Comparison of ENCODE assay signal across 9 cellular contexts in the genomic region with DNA sequence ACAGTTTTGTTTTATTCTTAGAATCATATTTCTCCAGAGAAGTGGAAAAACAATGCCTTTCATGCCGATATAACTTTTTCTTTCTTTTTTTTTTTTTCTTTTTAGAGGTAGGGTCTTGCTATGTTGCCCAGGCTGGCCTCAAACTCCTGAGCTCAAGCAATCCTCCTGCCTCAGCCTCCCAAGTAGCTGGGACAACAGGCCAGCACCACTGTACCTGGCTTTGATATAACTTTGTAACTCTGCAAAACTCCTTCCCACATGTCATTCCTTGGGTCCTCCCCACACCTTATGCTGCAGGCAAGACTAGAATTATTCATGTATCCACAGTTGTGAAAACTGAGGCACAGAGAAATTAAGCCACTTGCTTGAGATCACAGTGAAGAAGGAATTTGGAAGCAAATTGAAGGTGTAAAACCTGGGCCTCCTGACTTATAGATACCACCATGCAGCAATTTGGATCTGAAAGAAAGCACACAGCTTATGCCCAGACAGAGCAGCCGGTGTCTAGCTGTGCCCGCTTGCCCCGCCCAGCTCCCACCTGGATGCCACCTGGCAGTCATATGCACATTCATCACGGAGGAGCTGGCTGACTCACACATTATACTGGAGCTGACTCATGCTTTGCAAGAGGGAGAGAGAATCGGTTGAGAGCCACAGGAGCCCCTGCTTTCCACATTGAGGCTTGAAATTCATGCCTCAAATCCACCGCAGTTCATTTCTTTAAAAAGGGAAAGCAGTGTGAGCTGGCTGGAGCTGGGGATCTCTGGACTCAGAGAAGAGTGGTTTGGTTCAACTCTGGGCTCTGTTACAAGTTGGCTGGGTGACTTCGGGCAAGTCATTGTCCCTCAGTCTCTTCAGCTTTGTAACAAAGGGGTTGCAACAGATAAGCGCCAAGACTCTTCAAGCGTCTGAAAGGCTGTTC. TPM values are rescaled to one million over a fixed set of nuclear protein-coding genes. Genes with fewer than 3 reads are reported as not detected.
DNase-seq lines count a peak whose midpoint lies in the region; ATAC-seq and TF ChIP-seq lines count a peak whose summit lies in the region.
"Had no signal": no experiment of that assay in that cellular context is flagged by ENCODE, and none has a peak within 500 bp of the region (broad histone marks: within the 10 kb centered on the region; RNA-seq: fewer than 3 reads in every experiment).

No MANE protein-coding gene starts in this region.

- H3K4me1 Mint-ChIP-seq in activated CD8-positive, alpha-beta memory T cell treated with anti-CD3 and anti-CD28 coated beads, Interleukin-2, amount 10 ng/mL, durations not matched to agents 7 days and 5 days: peaks cover 10% of the 10 kb centered on the region

- peaks cover 1% of the 10 kb centered on the region for H3K36me3 Mint-ChIP-seq in activated CD8-positive, alpha-beta memory T cell treated with anti-CD3 and anti-CD28 coated beads, Interleukin-2, amount 10 ng/mL, durations not matched to agents 7 days and 5 days

- H3K9me3 Mint-ChIP-seq in activated CD8-positive, alpha-beta memory T cell treated with anti-CD3 and anti-CD28 coated beads, Interleukin-2, amount 10 ng/mL, durations not matched to agents 7 days and 5 days (ENCODE audit: low read depth): no peaks in the 10 kb centered on the region

- CTCF ChIA-PET in activated CD8-positive, alpha-beta memory T cell treated with anti-CD3 and anti-CD28 coated beads, Interleukin-2, amount 10 ng/mL, durations not matched to agents 7 days and 5 days (lab: Charles Lee): interaction anchor here (0.7 to 1.1 kb wide), 2 partner anchors 8 to 107 kb away, joined by 3 read pairs; no protein-coding TSS in a partner anchor

- no peak overlapping the region for H3K27ac Mint-ChIP-seq in activated CD8-positive, alpha-beta memory T cell treated with anti-CD3 and anti-CD28 coated beads, Interleukin-2, amount 10 ng/mL, durations not matched to agents 7 days and 5 days

- DNase-seq in activated CD8-positive, alpha-beta memory T cell treated with anti-CD3 and anti-CD28 coated beads, Interleukin-2, amount 10 ng/mL, durations not matched to agents 7 days and 5 days: no peak
- no peak for DNase-seq in activated CD8-positive, alpha-beta memory T cell treated with anti-CD3 and anti-CD28 coated beads, Interleukin-2, amount 50 U/mL, for 48 hours
- DNase-seq in NCI-H345 (lab: John Stamatoyannopoulos, UW): peak; percentile 89
- peak; percentile 56 to 95 for DNase-seq in cardiac fibroblast (ENCODE audit: low read depth in 2 of 2)
- peak; percentile 95 for DNase-seq in myocyte (ENCODE audit: low read depth)
- no peak for DNase-seq in stimulated activated naive CD4-positive, alpha-beta T cell treated with Interleukin-2 at 50 U/mL for 16 hours (lab: John Stamatoyannopoulos, UW)

- no peak overlapping the region for H3K4me3 ChIP-seq in cardiac fibroblast (replicated peaks in 1 of 2; ENCODE audit: low read depth in 2 of 2, low read length in 2 of 2)
- H3K4me3 ChIP-seq: right lobe of liver had no signal

- peak; percentile 49 for ATAC-seq in activated CD8-positive, alpha-beta memory T cell treated with anti-CD3 and anti-CD28 coated beads, Interleukin-2, amount 10 ng/mL, durations not matched to agents 7 days and 5 days
- ATAC-seq in GM21619 (IDR thresholded peaks at IDR 0.05; ENCODE audit: unreplicated experiment) (no peak), GM19351 (IDR thresholded peaks at IDR 0.05; ENCODE audit: unreplicated experiment) (no peak)

- no peak for TF ChIP-seq CTCF in cardiac fibroblast (IDR thresholded peaks at IDR 0.05; ENCODE audit: low read depth, low read length)

- no peak overlapping the region for H3K4me3 Mint-ChIP-seq in activated CD8-positive, alpha-beta memory T cell treated with anti-CD3 and anti-CD28 coated beads, Interleukin-2, amount 10 ng/mL, durations not matched to agents 7 days and 5 days

- H3K27me3 Mint-ChIP-seq in activated CD8-positive, alpha-beta memory T cell treated with anti-CD3 and anti-CD28 coated beads, Interleukin-2, amount 10 ng/mL, durations not matched to agents 7 days and 5 days: no peaks in the 10 kb centered on the region

RNA-seq across cellular contexts. Expression of a gene that starts 8.3 kb away (rescaled TPM):
- 100 to 1,000 TPM; 113 to 140 TPM for total RNA-seq in activated CD8-positive, alpha-beta memory T cell treated with anti-CD3 and anti-CD28 coated beads, Interleukin-2, amount 10 ng/mL, durations not matched to agents 7 days and 5 days
- total RNA-seq in myocyte: 146 and 164 TPM in 2 replicates
- 227 TPM for polyA plus RNA-seq in myocyte (2012)

Comparison
In these comparisons a context has a peak if more than half of its experiments do, and no peak if none do; other contexts are left out.
1. DNase-seq: peak in NCI-H345 (single experiment), cardiac fibroblast (2 of 2) and myocyte (single experiment); none in activated CD8-positive, alpha-beta memory T cell treated with anti-CD3 and anti-CD28 coated beads, Interleukin-2, amount 10 ng/mL, durations not matched to agents 7 days and 5 days (single experiment), activated CD8-positive, alpha-beta memory T cell treated with anti-CD3 and anti-CD28 coated beads, Interleukin-2, amount 50 U/mL, for 48 hours (single experiment) and stimulated activated naive CD4-positive, alpha-beta T cell treated with Interleukin-2 at 50 U/mL for 16 hours (single experiment).